8 cellular contexts compared by ENCODE assay signal in genomic region chr17:57284984-57285646, GRCh38. TPM values are rescaled to one million over a fixed set of nuclear protein-coding genes. Genes with fewer than 3 reads are reported as not detected.
A peak's percentile ranks its signal among the peaks of the same experiment; 100 is the strongest.
DNase-seq lines count a peak whose midpoint lies in the region; ATAC-seq and TF ChIP-seq lines count a peak whose summit lies in the region.

No MANE protein-coding gene starts in this region.

- TF ChIP-seq EP300 in SK-N-SH (IDR thresholded peaks at IDR 0.05; ENCODE audit: borderline replicate concordance in 1 of 2, low read depth in 1 of 2, low read length in 1 of 2): no peak

- intact Hi-C loops in mucosa of descending colon (cut with DNase I, micrococcal nuclease): no loop called here

- H3K4me1 ChIP-seq in KMS-11 (ENCODE audit: low read depth, poor library complexity, severe bottlenecking): peaks cover 87% of the 10 kb centered on the region
- no peaks in the 10 kb centered on the region for H3K4me1 ChIP-seq in mucosa of descending colon (ENCODE audit: low read depth)
- H3K4me1 ChIP-seq in SK-N-SH (ENCODE audit: control insufficient read depth in 1 of 2, insufficient read depth in 2 of 2, low read depth in 1 of 2, low read length in 1 of 2): peaks cover 11 to 75% of the 10 kb centered on the region in 2 experiments; a peak in 3 of 4 replicates

- H2AFZ ChIP-seq in KMS-11 (ENCODE audit: low read depth) (no peak overlapping the region), SK-N-SH (ENCODE audit: low read depth) (no peak overlapping the region)

- H3K9ac ChIP-seq in KMS-11 (peak overlapping the region; percentile 26; the same call in 1 of the 2 replicates), SK-N-SH (no peak overlapping the region)

- no peaks in the 10 kb centered on the region for H3K9me2 ChIP-seq in SK-N-SH

- H3K79me2 ChIP-seq in KMS-11 (ENCODE audit: insufficient read depth, low read depth) (peaks cover 81% of the 10 kb centered on the region), SK-N-SH (ENCODE audit: insufficient read depth) (no peaks in the 10 kb centered on the region)

- peak overlapping the region; percentile 61 for H3K4me2 ChIP-seq in KMS-11
- H3K4me2 ChIP-seq in SK-N-SH: no peak overlapping the region

- TF ChIP-seq CTCF in KMS-11 (conservative IDR thresholded peaks at IDR 0.05; ENCODE audit: low read depth, low read length) (no peak), mucosa of descending colon (IDR thresholded peaks at IDR 0.05) (no peak), SK-N-SH (IDR thresholded peaks at IDR 0.05) (no peak)

- DNase-seq in GM19238 (ENCODE audit: insufficient read length, low spot score) (peak; percentile 24), activated T-cell treated with anti-CD3 and anti-CD28 coated beads for 24 hours (ENCODE audit: low read depth) (peak; percentile 30), mucosa of descending colon (peak in 1 of 3 donors; percentile 12), left lobe of liver (ENCODE audit: low spot score) (no peak), kidney tubule cell (ENCODE audit: low spot score) (no peak), SK-N-SH (no peak)

- H4K20me1 ChIP-seq in KMS-11 (ENCODE audit: insufficient read depth) (no peaks in the 10 kb centered on the region; the same call in 1 of the 2 replicates), SK-N-SH (ENCODE audit: insufficient read depth) (0 out of 2 replicates have a peak, but pooled peaks cover 5% of the 10 kb centered on the region)

- ATAC-seq in mucosa of descending colon (peak; percentile 33), left lobe of liver (no peak), HG02571 (IDR thresholded peaks at IDR 0.05; ENCODE audit: unreplicated experiment) (no peak)

- POLR2A ChIA-PET in SK-N-SH (lab: Yijun Ruan, JAX): no interaction called here

- H3K9me3 ChIP-seq in mucosa of descending colon (no peaks in the 10 kb centered on the region), SK-N-SH (no peaks in the 10 kb centered on the region)

- H3K27ac ChIP-seq in KMS-11 (peak overlapping the region; percentile 77), SK-N-SH (ENCODE audit: low read depth in 2 of 2, low read length in 1 of 2) (peak overlapping the region in 1 of 2 experiments; percentile 7; a peak in 1 of 4 replicates)

- H3K27me3 ChIP-seq in KMS-11 (ENCODE audit: insufficient read depth, low read depth): no peaks in the 10 kb centered on the region
- H3K27me3 ChIP-seq in SK-N-SH (ENCODE audit: insufficient read depth): no peaks in the 10 kb centered on the region

- 93% methylated on average over 13 of the region's 13 CpGs for WGBS in SK-N-SH (ENCODE audit: low lambda C conversion rate)

- H3F3A ChIP-seq in SK-N-SH (replicated peaks; ENCODE audit: insufficient read depth): no peaks in the 10 kb centered on the region

- CTCF ChIA-PET in SK-N-SH (lab: Yijun Ruan, JAX): interaction anchor here (1.0 to 2.0 kb wide), 4 partner anchors 14 to 82 kb away, joined by 3 to 9 read pairs (median 3); no protein-coding TSS in a partner anchor

- H3K36me3 ChIP-seq in KMS-11 (ENCODE audit: insufficient read depth): no peaks in the 10 kb centered on the region
- no peaks in the 10 kb centered on the region for H3K36me3 ChIP-seq in mucosa of descending colon (ENCODE audit: low read depth)
- H3K36me3 ChIP-seq in SK-N-SH (replicated peaks in 1 of 2; ENCODE audit: control insufficient read depth in 1 of 2, insufficient read depth in 2 of 2, low read length in 1 of 2): peaks cover 0 to 37% of the 10 kb centered on the region in 2 experiments

- no peak for TF ChIP-seq RAD21 in SK-N-SH (IDR thresholded peaks at IDR 0.05; ENCODE audit: low read length)

- peak overlapping the region; percentile 41 for H3K4me3 ChIP-seq in KMS-11 (IDR thresholded peaks at IDR 0.05; ENCODE audit: insufficient read depth, low read depth, low read length)
- H3K4me3 ChIP-seq in mucosa of descending colon: no peak overlapping the region
- H3K4me3 ChIP-seq in SK-N-SH (ENCODE audit: low read depth in 2 of 2, low read length in 1 of 2): no peak overlapping the region

TF ChIP-seq in SK-N-SH, 30 proteins besides CTCF, POLR2A, EP300 and RAD21:
- TF ChIP-seq, protein P1, sequence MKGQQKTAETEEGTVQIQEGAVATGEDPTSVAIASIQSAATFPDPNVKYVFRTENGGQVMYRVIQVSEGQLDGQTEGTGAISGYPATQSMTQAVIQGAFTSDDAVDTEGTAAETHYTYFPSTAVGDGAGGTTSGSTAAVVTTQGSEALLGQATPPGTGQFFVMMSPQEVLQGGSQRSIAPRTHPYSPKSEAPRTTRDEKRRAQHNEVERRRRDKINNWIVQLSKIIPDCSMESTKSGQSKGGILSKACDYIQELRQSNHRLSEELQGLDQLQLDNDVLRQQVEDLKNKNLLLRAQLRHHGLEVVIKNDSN (IDR thresholded peaks at IDR 0.05; ENCODE audit: borderline replicate concordance, low read depth): no peak
- TF ChIP-seq EZH2phosphoT487 (IDR thresholded peaks at IDR 0.05; ENCODE audit: borderline replicate concordance, low read depth) (no peak), YY1 (IDR thresholded peaks at IDR 0.05; ENCODE audit: low read depth) (no peak), REST (IDR thresholded peaks at IDR 0.05; ENCODE audit: low read depth, low read length) (no peak), FOXM1 (IDR thresholded peaks at IDR 0.05; ENCODE audit: low read depth) (no peak), MAX (IDR thresholded peaks at IDR 0.05; ENCODE audit: low read depth) (no peak), GABPA (IDR thresholded peaks at IDR 0.05; ENCODE audit: low read depth) (no peak), POLR2AphosphoS5 (IDR thresholded peaks at IDR 0.05; ENCODE audit: low read depth, low read length) (no peak)

RNA-seq across cellular contexts. Expression of gene MSI2, which starts 28.8 kb away (rescaled TPM):
- total RNA-seq in mucosa of descending colon (10 to 100 TPM; 60.0 to 72.6 (median 65.7) TPM), left lobe of liver (24.2 TPM)
- 24.1 and 25.5 TPM in 2 replicates for polyA plus RNA-seq in SK-N-SH (2012; rRNA removed)
- polyA plus RNA-seq in SK-N-SH (2012; cell fraction: cytosol; rRNA removed): 23.2 and 23.5 TPM in 2 replicates
- polyA plus RNA-seq in SK-N-SH (2012; cell fraction: nucleus; rRNA removed): 25.7 and 34.7 TPM in 2 replicates

Comparison
In these comparisons a context has a peak if more than half of its experiments do, and no peak if none do; other contexts are left out.
1. DNase-seq: peak in GM19238 (single experiment) and activated T-cell treated with anti-CD3 and anti-CD28 coated beads for 24 hours (single experiment); none in left lobe of liver (single experiment), kidney tubule cell (single experiment) and SK-N-SH (single experiment).